Comparison of ENCODE assay signal across 21 cellular contexts in the genomic region with DNA sequence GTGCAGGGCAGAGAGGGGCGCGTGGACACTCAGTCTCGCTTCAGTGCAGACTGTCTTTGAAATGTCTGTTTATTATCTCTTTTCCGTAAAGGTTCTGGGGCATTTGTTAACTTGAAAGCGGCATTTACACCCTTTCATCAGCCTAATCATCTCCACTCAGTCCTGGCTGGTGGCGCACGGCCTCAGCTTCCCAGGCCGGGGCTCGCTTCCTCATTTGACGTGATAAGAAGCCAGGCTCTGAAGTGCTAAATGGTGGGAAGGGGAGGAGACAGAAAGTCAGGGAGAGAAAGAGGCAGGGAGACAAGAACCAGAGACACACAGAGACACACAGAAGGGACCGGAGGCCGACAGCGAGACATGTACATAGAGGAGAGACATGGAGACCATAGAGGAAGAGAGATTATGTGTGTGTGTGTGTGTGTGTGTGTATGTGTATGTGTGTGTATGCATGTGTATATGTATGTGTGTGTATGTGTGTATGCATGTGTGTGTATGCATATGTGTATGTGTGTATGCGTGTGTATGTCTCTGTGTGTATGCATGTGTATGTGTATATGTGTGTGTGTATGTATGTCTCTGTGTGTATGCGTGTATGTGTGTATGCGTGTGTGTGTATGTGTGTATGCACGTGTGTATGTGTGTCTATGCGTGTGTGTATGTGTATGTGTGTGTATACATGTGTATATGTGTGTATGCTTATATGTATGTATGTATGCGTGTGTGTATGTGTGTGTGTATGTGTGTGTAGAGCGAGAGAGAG.
A peak's percentile ranks its signal among the peaks of the same experiment; 100 is the strongest.
DNase-seq lines count a peak whose midpoint lies in the region; ATAC-seq, FAIRE-seq and TF ChIP-seq lines count a peak whose summit lies in the region.
"Had no signal": no experiment of that assay in that cellular context is flagged by ENCODE, and none has a peak within 500 bp of the region (broad histone marks: within the 10 kb centered on the region; RNA-seq: fewer than 3 reads in every experiment).

No MANE protein-coding gene starts in this region.

- no peaks in the 10 kb centered on the region for H3K36me3 ChIP-seq in HepG2 (replicated peaks in 1 of 2; ENCODE audit: control insufficient read depth in 1 of 2, insufficient read depth in 2 of 2, low read length in 2 of 2)
- H3K36me3 ChIP-seq: esophagus muscularis mucosa, MG63 had no signal

- no peak overlapping the region for H3K27ac ChIP-seq in HepG2 (ENCODE audit: extremely low read length, insufficient read depth, low read length)
- H3K27ac ChIP-seq: coronary artery, esophagus muscularis mucosa, testis had no signal

- no peak overlapping the region for H3K4me2 ChIP-seq in HepG2 (ENCODE audit: low read depth, low read length)

- no peaks in the 10 kb centered on the region for H3K4me1 ChIP-seq in HepG2 (ENCODE audit: insufficient read depth, low read length)
- H3K4me1 ChIP-seq: testis had no signal

- H3K27me3 ChIP-seq in HepG2 (ENCODE audit: control insufficient read depth in 1 of 2, insufficient read depth in 2 of 2, low read length in 2 of 2), result peaks cover 13 to 76% of the 10 kb centered on the region in 2 experiments; a peak in 4 of 5 replicates
- H3K27me3 ChIP-seq: MG63, testis had no signal

- POLR2A ChIA-PET in HepG2 (lab: Yijun Ruan, JAX), result no interaction called here

- BruUV-seq in HepG2 (replicated peaks; lab: Mats Ljungman, UMichigan), result no TSS peak

- intact Hi-C loops in HepG2 (cut with micrococcal nuclease; ENCODE audit: unreplicated experiment), result no loop called here

- no peak overlapping the region for H3K9ac ChIP-seq in HepG2 (ENCODE audit: insufficient read depth, low read depth, low read length)

- no peak overlapping the region for H2AFZ ChIP-seq in HepG2 (ENCODE audit: low read length)

- no peak for TF ChIP-seq POLR2A in HepG2 (IDR thresholded peaks at IDR 0.05; ENCODE audit: insufficient read depth in 1 of 2, low read depth in 2 of 2, low read length in 2 of 2)

- no peaks in the 10 kb centered on the region for H4K20me1 ChIP-seq in HepG2 (ENCODE audit: insufficient read depth, low read length)

- H3K9me3 ChIP-seq in HepG2 (ENCODE audit: low read length), result no peaks in the 10 kb centered on the region
- H3K9me3 ChIP-seq: esophagus muscularis mucosa, MG63, testis had no signal

- CTCF ChIA-PET in HepG2 (lab: Yijun Ruan, JAX; ENCODE audit: low intra/inter-chr PET ratio, low total read pairs), result no interaction called here

- no peaks in the 10 kb centered on the region for H3K79me2 ChIP-seq in HepG2 (ENCODE audit: insufficient read depth, low read length)

- DNase-seq in CMK (ENCODE audit: low read depth) (peak; percentile 88), HTR-8/SVneo (ENCODE audit: insufficient read length, low spot score) (no peak), OCI-M1 (lab: John Stamatoyannopoulos, UW) (peak; percentile 87), HepG2 (ENCODE audit: low spot score) (no peak), H4 (ENCODE audit: low spot score) (no peak)
- no peak for DNase-seq in stimulated activated CD4-positive, alpha-beta T cell treated with anti-CD3 and anti-CD28 coated beads, Interleukin-4, amount 100 ng/mL, for 24 hours
- DNase-seq: activated CD4-positive, alpha-beta T cell treated with anti-CD3 and anti-CD28 coated beads, Interleukin-2, amount 10 ng/mL, durations not matched to agents 24 days and 14 days; endodermal cell; foreskin melanocyte; left colon; mesenchymal stem cell; MG63; NCI-H1694; stimulated activated naive B cell treated with anti-CD40 and anti-IgM and Interleukin-4, amounts not matched to agents 10 μg/mL and 1 μg/mL and 100 μg/mL, for 72 hours; testis had no signal

- ATAC-seq in HepG2 (no peak), GM21723 (IDR thresholded peaks at IDR 0.05; ENCODE audit: unreplicated experiment) (no peak)
- ATAC-seq: activated T-helper 17 cell treated with anti-CD3 and anti-CD28 coated beads, Interleukin-2, amount 50 U/mL, for 72 hours; left colon; stimulated activated naive B cell treated with anti-CD40 and anti-IgM and Interleukin-4, amounts not matched to agents 10 μg/mL and 1 μg/mL and 100 μg/mL, for 72 hours had no signal

- WGBS in HepG2 (ENCODE audit: low lambda C conversion rate), result 40% methylated on average over 20 of the region's 20 CpGs

- H3K4me3 ChIP-seq in HepG2 (replicated peaks in 1 of 3; ENCODE audit: insufficient read depth in 1 of 3, low read depth in 2 of 3, low read length in 3 of 3), result no peak overlapping the region
- H3K4me3 ChIP-seq: coronary artery, esophagus muscularis mucosa, MG63, testis had no signal

- TF ChIP-seq RAD21 in HepG2 (CRISPR knock-in tag; IDR thresholded peaks at IDR 0.05), result no peak

- TF ChIP-seq EP300 in HepG2 (IDR thresholded peaks at IDR 0.05; ENCODE audit: low read depth in 2 of 2, low read length in 2 of 2) (no peak), HepG2 (CRISPR knock-in tag; IDR thresholded peaks at IDR 0.05; ENCODE audit: borderline replicate concordance) (no peak)

- FAIRE-seq in HTR-8/SVneo (lab: Jason Lieb, UNC), result peak; percentile 90
- no peak for FAIRE-seq in HepG2 (lab: Jason Lieb, UNC)
- FAIRE-seq: D721Med, TTC549 had no signal

- in situ Hi-C loops in HepG2 (cut with HindIII; ENCODE audit: extremely low pct_ligation_motif_present, low pct_unique_long_range_greater_than_20kb), result no loop called here

- no peak for TF ChIP-seq CTCF in HepG2 (CRISPR knock-in tag; IDR thresholded peaks at IDR 0.05)

TF ChIP-seq in HepG2, 621 proteins besides CTCF, POLR2A, EP300 and RAD21:
- no peak for TF ChIP-seq KLF15 (CRISPR knock-in tag; IDR thresholded peaks at IDR 0.05; ENCODE audit: borderline replicate concordance)
- TF ChIP-seq, protein P1, sequence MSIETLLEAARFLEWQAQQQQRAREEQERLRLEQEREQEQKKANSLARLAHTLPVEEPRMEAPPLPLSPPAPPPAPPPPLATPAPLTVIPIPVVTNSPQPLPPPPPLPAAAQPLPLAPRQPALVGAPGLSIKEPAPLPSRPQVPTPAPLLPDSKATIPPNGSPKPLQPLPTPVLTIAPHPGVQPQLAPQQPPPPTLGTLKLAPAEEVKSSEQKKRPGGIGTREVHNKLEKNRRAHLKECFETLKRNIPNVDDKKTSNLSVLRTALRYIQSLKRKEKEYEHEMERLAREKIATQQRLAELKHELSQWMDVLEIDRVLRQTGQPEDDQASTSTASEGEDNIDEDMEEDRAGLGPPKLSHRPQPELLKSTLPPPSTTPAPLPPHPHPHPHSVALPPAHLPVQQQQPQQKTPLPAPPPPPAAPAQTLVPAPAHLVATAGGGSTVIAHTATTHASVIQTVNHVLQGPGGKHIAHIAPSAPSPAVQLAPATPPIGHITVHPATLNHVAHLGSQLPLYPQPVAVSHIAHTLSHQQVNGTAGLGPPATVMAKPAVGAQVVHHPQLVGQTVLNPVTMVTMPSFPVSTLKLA (IDR thresholded peaks at IDR 0.05), result peak; percentile 57

Comparison
In these comparisons a context has a peak if more than half of its experiments do, and no peak if none do; other contexts are left out.
1. DNase-seq: peak in CMK (single experiment) and OCI-M1 (single experiment); none in HTR-8/SVneo (single experiment), HepG2 (single experiment), H4 (single experiment) and stimulated activated CD4-positive, alpha-beta T cell treated with anti-CD3 and anti-CD28 coated beads, Interleukin-4, amount 100 ng/mL, for 24 hours (single experiment).